Comparison of ENCODE assay signal across 3 cellular contexts in genomic region chr20:38957915-38958485, GRCh38.
A peak's percentile ranks its signal among the peaks of the same experiment; 100 is the strongest.
TF ChIP-seq lines count a peak whose summit lies in the region.

No MANE protein-coding gene starts in this region.

TF ChIP-seq in HepG2, 621 proteins besides CTCF, POLR2A, EP300 and RAD21:
- TF ChIP-seq CBX1 (IDR thresholded peaks at IDR 0.05; ENCODE audit: low read depth) (no peak), MAFF (IDR thresholded peaks at IDR 0.05; ENCODE audit: low read depth, low read length) (peak; percentile 42; the same call in 1 of the 2 replicates), BATF2 (CRISPR knock-in tag; IDR thresholded peaks at IDR 0.05) (no peak), GABPA (IDR thresholded peaks at IDR 0.05; ENCODE audit: low read depth, low read length) (no peak), GABPA (CRISPR knock-in tag; IDR thresholded peaks at IDR 0.05; ENCODE audit: low read depth) (no peak), KDM5B (CRISPR knock-in tag; IDR thresholded peaks at IDR 0.05; ENCODE audit: borderline replicate concordance) (no peak), FOXM1 (CRISPR knock-in tag; IDR thresholded peaks at IDR 0.05) (no peak), ZNF530 (CRISPR knock-in tag; IDR thresholded peaks at IDR 0.05; ENCODE audit: low read depth) (no peak), SRSF1 (optimal IDR thresholded peaks at IDR 0.05; ENCODE audit: low read depth, low read length) (no peak), MAFK (conservative IDR thresholded peaks at IDR 0.05 in 1 of 2, IDR thresholded peaks at IDR 0.05 in 1 of 2; ENCODE audit: low read length in 2 of 2) (peak; percentile 51 to 66; a peak in 3 of 4 replicates), GPN1 (CRISPR knock-in tag; IDR thresholded peaks at IDR 0.05; ENCODE audit: borderline replicate concordance) (no peak), NFRKB (IDR thresholded peaks at IDR 0.05) (no peak), FOXC1 (CRISPR knock-in tag; IDR thresholded peaks at IDR 0.05; ENCODE audit: borderline replicate concordance) (no peak), HNF4A (CRISPR knock-in tag; IDR thresholded peaks at IDR 0.05) (peak; percentile 6; the same call in 1 of the 2 replicates), TOE1 (CRISPR knock-in tag; IDR thresholded peaks at IDR 0.05) (no peak), ZC3H13 (CRISPR knock-in tag; IDR thresholded peaks at IDR 0.05) (peak; percentile 46; the same call in 1 of the 2 replicates), ZBTB3 (CRISPR knock-in tag; IDR thresholded peaks at IDR 0.05; ENCODE audit: borderline replicate concordance, low read depth) (no peak), PATZ1 (CRISPR knock-in tag; IDR thresholded peaks at IDR 0.05) (no peak), SALL2 (CRISPR knock-in tag; IDR thresholded peaks at IDR 0.05) (no peak)
TF ChIP-seq in HepG2: peak in this region for 4.

TF ChIP-seq in liver, 16 proteins besides CTCF, POLR2A, EP300 and RAD21:
- TF ChIP-seq HNF4A (conservative IDR thresholded peaks at IDR 0.05) = peak; percentile 69 to 73
- TF ChIP-seq RXRA (IDR thresholded peaks at IDR 0.05) = peak in 1 of 2 donors; percentile 13
- TF ChIP-seq REST (IDR thresholded peaks at IDR 0.05) = no peak

TF ChIP-seq in GM23338, 12 proteins besides CTCF, POLR2A, EP300 and RAD21:
- no peak for TF ChIP-seq ZNF462 (CRISPR knock-in tag; IDR thresholded peaks at IDR 0.05)
- TF ChIP-seq JUNB (IDR thresholded peaks at IDR 0.05; ENCODE audit: unreplicated experiment) = no peak
- TF ChIP-seq ZNF331 (CRISPR knock-in tag; IDR thresholded peaks at IDR 0.05; ENCODE audit: low read depth) = no peak
- no peak for TF ChIP-seq ETS1 (IDR thresholded peaks at IDR 0.05)
- no peak for TF ChIP-seq EZH2phosphoT487 (IDR thresholded peaks at IDR 0.05; ENCODE audit: unreplicated experiment)
